27 cellular contexts compared by ENCODE assay signal in the genomic region with DNA sequence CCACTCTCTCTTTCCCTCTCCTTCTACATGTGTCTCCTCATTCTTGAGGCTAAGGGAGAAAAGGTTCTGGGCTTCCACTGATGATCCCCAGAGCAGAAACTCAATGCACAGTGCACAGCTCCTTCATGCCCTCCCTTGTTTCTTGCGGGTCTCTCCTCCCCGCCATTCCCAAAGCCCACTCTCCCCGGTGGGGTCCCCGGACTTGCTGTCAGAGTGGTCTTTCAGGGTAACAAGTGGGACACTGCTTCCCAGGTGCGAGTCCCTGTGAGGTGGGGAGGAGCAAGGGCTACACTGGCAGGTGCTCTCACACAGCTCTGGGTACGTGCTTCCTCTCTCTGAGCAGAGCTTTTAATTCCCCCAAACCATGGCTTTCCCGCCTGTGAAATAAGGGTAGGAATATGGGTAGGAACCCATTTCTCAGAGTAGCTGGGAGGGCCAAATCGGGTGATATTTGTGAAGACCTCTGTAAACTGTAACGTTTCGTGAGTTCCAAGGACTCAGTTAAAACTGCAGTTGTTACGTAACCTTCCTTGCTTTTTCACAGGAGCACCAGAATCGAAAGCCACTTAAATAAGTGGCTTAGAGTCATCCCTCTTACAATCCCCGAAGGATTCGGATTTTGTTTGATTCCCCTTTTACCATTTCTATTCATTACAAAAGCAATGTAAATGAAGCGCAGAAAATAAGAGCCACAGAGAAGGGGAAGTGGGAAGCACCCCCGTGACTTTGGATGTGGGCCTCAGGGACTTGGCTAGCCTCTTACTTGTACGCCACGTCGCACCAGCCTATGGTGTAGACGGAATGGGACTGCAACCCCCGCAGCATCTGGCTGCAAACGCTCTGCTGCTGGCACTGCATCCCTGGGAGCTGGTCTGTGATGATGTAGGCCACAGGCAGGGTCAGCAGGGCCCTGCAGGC. TPM values are rescaled to one million over a fixed set of nuclear protein-coding genes. Genes with fewer than 3 reads are reported as not detected.
"Had no signal": no experiment of that assay in that cellular context is flagged by ENCODE, and none has a peak within 500 bp of the region (broad histone marks: within the 10 kb centered on the region; RNA-seq: fewer than 3 reads in every experiment).

No MANE protein-coding gene starts in this region.

- H3K4me1 ChIP-seq: ascending aorta, gastroesophageal sphincter, heart left ventricle, left lung, thyroid gland had no signal

- H3K27ac ChIP-seq: ascending aorta, coronary artery, gastroesophageal sphincter, heart left ventricle, left lung, thyroid gland had no signal

- H3K36me3 ChIP-seq: ascending aorta, gastroesophageal sphincter, heart left ventricle, left lung, thyroid gland had no signal

- H3K27ac Mint-ChIP-seq: activated CD4-positive, alpha-beta T cell treated with anti-CD3 and anti-CD28 coated beads, Interleukin-2, amount 10 ng/mL, durations not matched to agents 24 days and 14 days; activated CD8-positive, alpha-beta T cell treated with anti-CD3 and anti-CD28 coated beads, Interleukin-2, amount 10 ng/mL, durations not matched to agents 7 days and 5 days; mesothelial cell of epicardium; nephron progenitor cell had no signal

- H3K9me3 ChIP-seq: ascending aorta, gastroesophageal sphincter, heart left ventricle, left lung, thyroid gland had no signal

- H3K27me3 ChIP-seq: ascending aorta, thyroid gland had no signal

- ATAC-seq: activated CD8-positive, alpha-beta T cell treated with anti-CD3 and anti-CD28 coated beads, Interleukin-2, amount 10 ng/mL, durations not matched to agents 7 days and 5 days; activated T-cell treated with anti-CD3 and anti-CD28 coated beads, Interleukin-2, amount 50 U/mL, for 4 hours; gastroesophageal sphincter; left lung had no signal

- H3K4me1 Mint-ChIP-seq: activated CD4-positive, alpha-beta T cell treated with anti-CD3 and anti-CD28 coated beads, Interleukin-2, amount 10 ng/mL, durations not matched to agents 24 days and 14 days; central memory CD8-positive, alpha-beta T cell; mesothelial cell of epicardium; nephron progenitor cell had no signal

- H3K36me3 Mint-ChIP-seq: mesothelial cell of epicardium had no signal

- H3K4me3 ChIP-seq: ascending aorta, coronary artery, gastroesophageal sphincter, heart left ventricle, left lung, thyroid gland had no signal

- H3K9me3 Mint-ChIP-seq: activated CD4-positive, alpha-beta T cell treated with anti-CD3 and anti-CD28 coated beads, Interleukin-2, amount 10 ng/mL, durations not matched to agents 24 days and 14 days; activated T-cell treated with anti-CD3 and anti-CD28 coated beads, Interleukin-2, amount 50 U/mL, for 4 hours; central memory CD8-positive, alpha-beta T cell; mesothelial cell of epicardium had no signal

- H3K4me3 Mint-ChIP-seq: activated CD4-positive, alpha-beta T cell treated with anti-CD3 and anti-CD28 coated beads, Interleukin-2, amount 10 ng/mL, durations not matched to agents 24 days and 14 days; activated CD8-positive, alpha-beta T cell treated with anti-CD3 and anti-CD28 coated beads, Interleukin-2, amount 10 ng/mL, durations not matched to agents 7 days and 5 days; activated T-cell treated with anti-CD3 and anti-CD28 coated beads, Interleukin-2, amount 50 U/mL, for 4 hours; central memory CD8-positive, alpha-beta T cell; mesothelial cell of epicardium; nephron progenitor cell had no signal

- DNase-seq: activated CD4-positive, alpha-beta T cell treated with anti-CD3 and anti-CD28 coated beads, Interleukin-2, amount 10 ng/mL, durations not matched to agents 24 days and 14 days; activated CD4-positive, CD25-positive, alpha-beta regulatory T cell; activated CD8-positive, alpha-beta T cell treated with anti-CD3 and anti-CD28 coated beads, Interleukin-2, amount 10 ng/mL, durations not matched to agents 7 days and 5 days; activated effector memory CD4-positive, alpha-beta T cell treated with Interleukin-2 at 50 U/mL for 16 hours; activated naive CD4-positive, alpha-beta T cell treated with anti-CD3 and anti-CD28 coated beads, Interleukin-2, amount 50 U/mL, for 16 hours; activated T-cell treated with anti-CD3 and anti-CD28 coated beads, Interleukin-2, amount 50 U/mL, for 4 hours; effector CD4-positive, alpha-beta T cell; heart left ventricle; kidney; left lung; nephron progenitor cell; stimulated activated CD4-positive, alpha-beta T cell treated with anti-CD3 and anti-CD28 coated beads, Interleukin-12 subunit alpha, Interleukin-12 subunit beta, amount 100 ng/mL, for 4 hours; stimulated activated CD4-positive, alpha-beta T cell treated with anti-CD3 and anti-CD28 coated beads, Interleukin-1b, Interleukin-23, amount 100 ng/mL, for 48 hours; stimulated activated naive CD4-positive, alpha-beta T cell treated with Interleukin-2 at 50 U/mL for 16 hours; thyroid gland had no signal

RNA-seq across cellular contexts. Expression of gene PGLYRP3, which starts 6.2 kb away (rescaled TPM):
- total RNA-seq: activated CD4-positive, alpha-beta T cell treated with anti-CD3 and anti-CD28 coated beads, Interleukin-2, amount 10 ng/mL, durations not matched to agents 24 days and 14 days; activated CD8-positive, alpha-beta T cell treated with anti-CD3 and anti-CD28 coated beads, Interleukin-2, amount 10 ng/mL, durations not matched to agents 7 days and 5 days; activated T-cell treated with anti-CD3 and anti-CD28 coated beads, Interleukin-2, amount 50 U/mL, for 4 hours; ascending aorta; heart left ventricle; kidney; left lung; lung microvascular endothelial cell; mesothelial cell of epicardium; omental fat pad; posterior vena cava; subcutaneous adipose tissue; T-helper 2 cell treated with Interferon-gamma antibody and Interleukin-4, amounts not matched to agents 100 ng/mL and 5 ng/mL, for 36 hours; thyroid gland had no signal
- polyA plus RNA-seq: adipose tissue, heart left ventricle had no signal

RNA-seq across cellular contexts. Expression of gene PGLYRP4, which starts 42.1 kb away (rescaled TPM):
- total RNA-seq: activated CD4-positive, alpha-beta T cell treated with anti-CD3 and anti-CD28 coated beads, Interleukin-2, amount 10 ng/mL, durations not matched to agents 24 days and 14 days; activated CD8-positive, alpha-beta T cell treated with anti-CD3 and anti-CD28 coated beads, Interleukin-2, amount 10 ng/mL, durations not matched to agents 7 days and 5 days; activated T-cell treated with anti-CD3 and anti-CD28 coated beads, Interleukin-2, amount 50 U/mL, for 4 hours; ascending aorta; gastroesophageal sphincter; heart left ventricle; kidney; left lung; lung microvascular endothelial cell; mesothelial cell of epicardium; omental fat pad; posterior vena cava; subcutaneous adipose tissue; T-helper 2 cell treated with Interferon-gamma antibody and Interleukin-4, amounts not matched to agents 100 ng/mL and 5 ng/mL, for 36 hours; thyroid gland had no signal
- polyA plus RNA-seq: adipose tissue, heart left ventricle had no signal

RNA-seq across cellular contexts. Expression of gene LORICRIN, which starts 47.1 kb away (rescaled TPM):
- total RNA-seq: activated CD4-positive, alpha-beta T cell treated with anti-CD3 and anti-CD28 coated beads, Interleukin-2, amount 10 ng/mL, durations not matched to agents 24 days and 14 days; activated CD8-positive, alpha-beta T cell treated with anti-CD3 and anti-CD28 coated beads, Interleukin-2, amount 10 ng/mL, durations not matched to agents 7 days and 5 days; activated T-cell treated with anti-CD3 and anti-CD28 coated beads, Interleukin-2, amount 50 U/mL, for 4 hours; ascending aorta; esophagus mucosa; gastroesophageal sphincter; heart left ventricle; kidney; left lung; lung microvascular endothelial cell; mesothelial cell of epicardium; omental fat pad; posterior vena cava; subcutaneous adipose tissue; T-helper 2 cell treated with Interferon-gamma antibody and Interleukin-4, amounts not matched to agents 100 ng/mL and 5 ng/mL, for 36 hours; thyroid gland had no signal
- polyA plus RNA-seq: adipose tissue, heart left ventricle had no signal

RNA-seq across cellular contexts. Expression of gene S100A9, which starts 51.1 kb away (rescaled TPM):
- total RNA-seq: activated CD4-positive, alpha-beta T cell treated with anti-CD3 and anti-CD28 coated beads, Interleukin-2, amount 10 ng/mL, durations not matched to agents 24 days and 14 days; activated CD8-positive, alpha-beta T cell treated with anti-CD3 and anti-CD28 coated beads, Interleukin-2, amount 10 ng/mL, durations not matched to agents 7 days and 5 days; T-helper 2 cell treated with Interferon-gamma antibody and Interleukin-4, amounts not matched to agents 100 ng/mL and 5 ng/mL, for 36 hours had no signal
